In the genomic region with DNA sequence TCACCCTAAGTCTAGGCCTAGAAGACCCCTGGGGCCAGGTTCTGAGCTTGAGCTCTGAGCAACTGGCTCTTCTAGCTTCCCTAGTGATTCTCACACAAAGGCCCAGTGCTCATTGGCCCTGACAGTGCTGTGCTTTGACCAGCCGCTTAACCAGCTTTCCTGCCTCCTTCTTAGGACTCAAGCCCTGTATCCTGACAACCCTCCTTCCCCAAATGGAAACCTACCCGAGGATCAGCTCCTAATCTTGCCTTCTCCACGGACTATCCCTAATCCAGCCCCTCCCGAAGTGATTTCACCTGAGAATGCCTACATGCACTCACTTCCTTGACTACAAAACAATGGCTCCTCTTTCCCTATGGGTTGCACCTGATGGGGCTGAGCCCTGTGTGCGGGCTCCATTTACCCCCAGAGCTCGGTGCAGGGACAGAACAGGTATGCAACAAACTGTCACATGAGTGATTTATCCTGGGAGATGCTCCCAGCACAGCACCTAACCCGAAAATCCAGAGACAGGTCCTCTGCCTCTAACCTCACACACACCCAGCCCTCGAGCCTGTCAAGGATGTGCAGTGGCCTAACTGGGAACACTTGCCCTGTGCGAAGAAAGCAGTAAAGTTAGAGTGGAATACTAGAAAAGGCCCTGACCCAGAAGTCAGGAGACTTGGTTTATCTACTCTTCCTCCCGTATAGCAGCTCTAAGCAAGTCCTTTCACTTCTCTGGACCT, we compare ENCODE assay signal across 19 cellular contexts. TPM values are rescaled to one million over a fixed set of nuclear protein-coding genes. Genes with fewer than 3 reads are reported as not detected.
A peak's percentile ranks its signal among the peaks of the same experiment; 100 is the strongest.
DNase-seq lines count a peak whose midpoint lies in the region; ATAC-seq and TF ChIP-seq lines count a peak whose summit lies in the region.
"Had no signal": no experiment of that assay in that cellular context is flagged by ENCODE, and none has a peak within 500 bp of the region (broad histone marks: within the 10 kb centered on the region; RNA-seq: fewer than 3 reads in every experiment).

No MANE protein-coding gene starts in this region.

- TF ChIP-seq CTCF in left ventricle myocardium inferior (IDR thresholded peaks at IDR 0.05; ENCODE audit: borderline replicate concordance), result no peak
- TF ChIP-seq CTCF in right atrium auricular region (IDR thresholded peaks at IDR 0.05), result no peak

- H3K9me3 ChIP-seq in left ventricle myocardium inferior (replicated peaks) (no peaks in the 10 kb centered on the region), right atrium auricular region (no peaks in the 10 kb centered on the region)
- H3K9me3 ChIP-seq: mucosa of descending colon, right lobe of liver, SK-N-SH, stomach had no signal

- H3K36me3 ChIP-seq in left ventricle myocardium inferior (no peaks in the 10 kb centered on the region), right atrium auricular region (no peaks in the 10 kb centered on the region)
- H3K36me3 ChIP-seq: right lobe of liver, stomach had no signal

- H3K4me3 Mint-ChIP-seq in activated naive CD8-positive, alpha-beta T cell, result peak overlapping the region; percentile 76
- H3K4me3 Mint-ChIP-seq in immature natural killer cell, result peak overlapping the region; percentile 52 to 76 (median 73)

- DNase-seq in left ventricle myocardium inferior, result no peak
- DNase-seq in right atrium auricular region (ENCODE audit: low spot score), result no peak
- no peak for DNase-seq in immature natural killer cell
- DNase-seq in activated gamma-delta T cell (lab: John Stamatoyannopoulos, UW), result no peak
- DNase-seq in AML-193 (lab: John Stamatoyannopoulos, UW), result no peak
- no peak for DNase-seq in NCI-H510A (lab: John Stamatoyannopoulos, UW)
- DNase-seq: activated gamma-delta T cell treated with Interleukin-2 at 50 U/mL for 16 hours; central memory CD4-positive, alpha-beta T cell; mucosa of descending colon; NCI-H187; right lobe of liver; SK-N-SH; stimulated activated CD4-positive, alpha-beta T cell treated with anti-CD3 and anti-CD28 coated beads, Interleukin-4, amount 100 ng/mL, for 4 hours; stomach had no signal

- no peak for ATAC-seq in GM18858 (IDR thresholded peaks at IDR 0.05; ENCODE audit: unreplicated experiment)
- ATAC-seq: HCT116, mucosa of descending colon, right lobe of liver had no signal

- intact Hi-C loops in left ventricle myocardium inferior (cut with micrococcal nuclease), result no loop called here

- H3K36me3 Mint-ChIP-seq in activated naive CD8-positive, alpha-beta T cell, result no peaks in the 10 kb centered on the region
- peaks cover 0 to 5% (median 4%) of the 10 kb centered on the region in 3 donors for H3K36me3 Mint-ChIP-seq in immature natural killer cell

- no peaks in the 10 kb centered on the region for H3K9me3 Mint-ChIP-seq in activated naive CD8-positive, alpha-beta T cell (ENCODE audit: low read depth)
- H3K9me3 Mint-ChIP-seq in immature natural killer cell, result peaks cover 0 to 2% (median 0%) of the 10 kb centered on the region in 6 donors

- H3K4me1 Mint-ChIP-seq in activated naive CD8-positive, alpha-beta T cell (ENCODE audit: low read depth), result peaks cover 14% of the 10 kb centered on the region
- peaks cover 20 to 22% of the 10 kb centered on the region in 2 donors for H3K4me1 Mint-ChIP-seq in immature natural killer cell

- H3K4me1 ChIP-seq in left ventricle myocardium inferior (peaks cover 32% of the 10 kb centered on the region), right atrium auricular region (peaks cover 0 to 28% of the 10 kb centered on the region in 2 donors)

- peaks cover 87% of the 10 kb centered on the region for H3K27me3 ChIP-seq in left ventricle myocardium inferior (ENCODE audit: low read depth)
- H3K27me3 ChIP-seq in right atrium auricular region, result peaks cover 10 to 14% of the 10 kb centered on the region in 2 donors

- H3K4me3 ChIP-seq in left ventricle myocardium inferior (peak overlapping the region; percentile 74), right atrium auricular region (no peak overlapping the region)
- H3K4me3 ChIP-seq: mucosa of descending colon, right lobe of liver had no signal

- H3K27ac ChIP-seq in left ventricle myocardium inferior (replicated peaks) (no peak overlapping the region), right atrium auricular region (no peak overlapping the region)
- H3K27ac ChIP-seq: right lobe of liver, stomach had no signal

- no peak overlapping the region for H3K27ac Mint-ChIP-seq in activated naive CD8-positive, alpha-beta T cell
- peak overlapping the region in 1 of 6 donors; percentile 29 for H3K27ac Mint-ChIP-seq in immature natural killer cell

- H3K27me3 Mint-ChIP-seq in activated naive CD8-positive, alpha-beta T cell, result peaks cover 30% of the 10 kb centered on the region
- H3K27me3 Mint-ChIP-seq in immature natural killer cell (ENCODE audit: low read depth in 3 of 3), result peaks cover 11 to 30% (median 20%) of the 10 kb centered on the region in 3 donors

RNA-seq across cellular contexts. Expression of gene MEGF11, which starts 2.3 kb away (rescaled TPM):
- total RNA-seq in left ventricle myocardium inferior (not detected), right atrium auricular region (not detected)
- not detected for polyA plus RNA-seq in immature natural killer cell
- total RNA-seq: HepG2, right lobe of liver had no signal
- polyA plus RNA-seq: esophagus, HepG2, SK-N-SH had no signal

RNA-seq across cellular contexts. Expression of gene DIS3L, which starts 42.1 kb away (rescaled TPM):
- total RNA-seq in left ventricle myocardium inferior (36.6 TPM), right atrium auricular region (10 to 100 TPM; 23.6 to 54.7 TPM)
- 10 to 100 TPM; 27.6 to 38.2 (median 27.8) TPM for polyA plus RNA-seq in immature natural killer cell
